ENCODE assay signal across 8 cellular contexts in genomic region chr9:86282077-86282978, GRCh38. TPM values are rescaled to one million over a fixed set of nuclear protein-coding genes. Genes with fewer than 3 reads are reported as not detected.
DNase-seq lines count a peak whose midpoint lies in the region; ATAC-seq and TF ChIP-seq lines count a peak whose summit lies in the region.

Gene ISCA1, minus strand, starts transcription at chr9:86282538. Its CDS starts 80 bp downstream, at chr9:86282458.

- no peaks in the 10 kb centered on the region for H3K27me3 ChIP-seq in adrenal gland
- H3K27me3 ChIP-seq in heart left ventricle, result no peaks in the 10 kb centered on the region
- H3K27me3 ChIP-seq in upper lobe of left lung, result no peaks in the 10 kb centered on the region

- TF ChIP-seq POLR2A in adrenal gland (IDR thresholded peaks at IDR 0.05), result peak; percentile 89 to 93
- TF ChIP-seq POLR2A in heart left ventricle (IDR thresholded peaks at IDR 0.05), result peak; percentile 64 to 95
- TF ChIP-seq POLR2A in upper lobe of left lung (IDR thresholded peaks at IDR 0.05), result peak in 3 of 4 donors; percentile 86 to 97 (median 95)

- no peaks in the 10 kb centered on the region for H3K9me3 ChIP-seq in adrenal gland (replicated peaks in 1 of 3)
- no peaks in the 10 kb centered on the region for H3K9me3 ChIP-seq in heart left ventricle
- no peaks in the 10 kb centered on the region for H3K9me3 ChIP-seq in upper lobe of left lung

- peak within 1 kb of the TSS; percentile 30 to 82 (median 61) for H3K4me3 ChIP-seq in adrenal gland
- H3K4me3 ChIP-seq in heart left ventricle, result peak within 1 kb of the TSS; percentile 57 to 98 (median 88)
- H3K4me3 ChIP-seq in upper lobe of left lung, result peak within 1 kb of the TSS; percentile 71 to 96 (median 92)

- in situ Hi-C loops in GM13977 (cut with MboI; ENCODE audit: low pct_unique_long_range_greater_than_20kb, low sequenced_read_pairs, unreplicated experiment), result loop anchor here (25.0 kb wide), 1 partner anchor 470 kb away; no protein-coding TSS in a partner anchor

- no peak for TF ChIP-seq EP300 in upper lobe of left lung (IDR thresholded peaks at IDR 0.05)

- peaks cover 0 to under 1% of the 10 kb centered on the region in 2 donors for H3K36me3 ChIP-seq in adrenal gland (replicated peaks in 1 of 2)
- H3K36me3 ChIP-seq in heart left ventricle, result peaks cover 0 to 15% (median 0%) of the 10 kb centered on the region in 9 donors
- H3K36me3 ChIP-seq in upper lobe of left lung, result peaks cover 0 to 3% (median 0%) of the 10 kb centered on the region in 4 donors

- intact Hi-C loops in adrenal gland (cut with DNase I), result no loop called here
- intact Hi-C loops in heart left ventricle (cut with DNase I), result loop anchor here in 2 of 10 donors (5.0 to 10.0 kb wide), 3 partner anchors 70 to 338 kb away; partner anchors contain the start of genes NAA35 (in 1 of the 2) and TUT7 (in 1 of the 2)
- intact Hi-C loops in posterior vena cava (cut with DNase I), result no loop called here

- H3K27ac ChIP-seq in adrenal gland (peak within 1 kb of the TSS; percentile 51 to 99 (median 98)), heart left ventricle (peak within 1 kb of the TSS; percentile 91 to 99 (median 97)), upper lobe of left lung (peak within 1 kb of the TSS; percentile 95 to 98 (median 96))

- H3K4me1 ChIP-seq in adrenal gland (replicated peaks in 1 of 2), result peaks cover 10 to 38% of the 10 kb centered on the region in 2 donors
- H3K4me1 ChIP-seq in heart left ventricle, result peaks cover 0 to 44% (median 34%) of the 10 kb centered on the region in 12 donors
- peaks cover 23 to 38% (median 25%) of the 10 kb centered on the region in 4 donors for H3K4me1 ChIP-seq in upper lobe of left lung

- peak; percentile 93 for DNase-seq in GM13977 (ENCODE audit: low spot score)
- peak; percentile 67 for DNase-seq in NCI-H1436 treated with DMSO at 0.1 percent for 48 hours (lab: John Stamatoyannopoulos, UW)
- DNase-seq in T-helper 1 cell, result peak; percentile 93 to 99 (median 98)
- DNase-seq in adrenal gland, result peak; percentile 97 to 99 (median 98)
- DNase-seq in heart left ventricle, result peak; percentile 97 to 99 (median 98)
- peak; percentile 99 for DNase-seq in posterior vena cava (ENCODE audit: low spot score)
- DNase-seq in upper lobe of left lung, result peak; percentile 97 to 100

- TF ChIP-seq CTCF in GM13977 (IDR thresholded peaks at IDR 0.05; ENCODE audit: extremely low read depth, insufficient read depth, missing control alignments) (no peak), adrenal gland (IDR thresholded peaks at IDR 0.05) (no peak), heart left ventricle (IDR thresholded peaks at IDR 0.05) (no peak), upper lobe of left lung (IDR thresholded peaks at IDR 0.05) (peak in 1 of 6 experiments; percentile 7)

- WGBS in adrenal gland, 4 donors, result 0 to 1% (median 0%) methylated on average over 7 to 101 of the region's 101 CpGs
- WGBS in heart left ventricle, 4 donors, result 0 to 3% (median 1%) methylated on average over 21 to 101 of the region's 101 CpGs
- 0 to 1% methylated on average over 20 to 23 of the region's 101 CpGs for WGBS in upper lobe of left lung, 2 donors

- ATAC-seq in HG02852 (IDR thresholded peaks at IDR 0.05; ENCODE audit: unreplicated experiment), result peak; percentile 82
- peak; percentile 94 to 97 (median 97) for ATAC-seq in heart left ventricle
- peak; percentile 97 to 98 for ATAC-seq in upper lobe of left lung (ENCODE audit: low FRiP score in 2 of 2)

RNA-seq across cellular contexts. Expression of gene ISCA1, which starts in this region (rescaled TPM):
- 10 to 100 TPM; 42.8 to 70.0 (median 50.7) TPM for total RNA-seq in adrenal gland
- polyA plus RNA-seq in adrenal gland, result 100 to 1,000 TPM in 1 of 3 donors, 10 to 100 TPM in 2; 16.3 to 128 (median 27.4) TPM
- total RNA-seq in heart left ventricle, result 100 to 1,000 TPM in 1 of 9 donors, 10 to 100 TPM in 8; 47.1 to 104 (median 72.6) TPM
- 10 to 100 TPM; 39.2 to 64.7 TPM for polyA plus RNA-seq in heart left ventricle
- 10 to 100 TPM; 27.4 to 30.9 TPM for total RNA-seq in posterior vena cava
- total RNA-seq in upper lobe of left lung, result 10 to 100 TPM in 5 of 6 donors, 1 to 10 TPM in 1; 8.0 to 34.1 (median 19.3) TPM

Comparison
In these comparisons a context has a peak if more than half of its experiments do, and no peak if none do; other contexts are left out.
1. Peak in every context shown above with its lines: DNase-seq, ATAC-seq, H3K4me3 ChIP-seq and H3K27ac ChIP-seq.